Comparison of ENCODE assay signal across 9 cellular contexts in the genomic region with DNA sequence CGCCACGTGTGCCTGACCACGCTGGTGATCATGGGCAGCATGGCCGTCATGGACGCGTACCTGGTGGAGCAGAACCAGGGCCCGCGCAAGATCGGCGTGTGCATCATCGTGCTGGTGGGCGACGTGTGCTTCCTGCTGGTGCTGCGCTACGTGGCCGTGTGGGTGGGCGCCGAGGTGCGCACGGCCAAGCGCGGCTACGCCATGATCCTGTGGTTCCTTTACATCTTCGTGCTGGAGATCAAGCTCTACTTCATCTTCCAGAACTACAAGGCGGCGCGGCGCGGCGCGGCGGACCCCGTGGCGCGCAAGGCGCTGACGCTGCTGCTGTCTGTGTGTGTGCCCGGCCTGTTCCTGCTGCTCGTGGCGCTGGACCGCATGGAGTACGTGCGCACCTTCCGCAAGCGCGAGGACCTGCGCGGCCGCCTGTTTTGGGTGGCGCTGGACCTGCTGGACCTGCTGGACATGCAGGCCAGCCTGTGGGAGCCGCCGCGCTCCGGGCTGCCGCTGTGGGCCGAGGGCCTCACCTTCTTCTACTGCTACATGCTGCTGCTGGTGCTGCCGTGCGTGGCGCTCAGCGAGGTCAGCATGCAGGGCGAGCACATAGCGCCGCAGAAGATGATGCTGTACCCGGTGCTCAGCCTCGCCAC. TPM values are rescaled to one million over a fixed set of nuclear protein-coding genes. Genes with fewer than 3 reads are reported as not detected.
DNase-seq lines count a peak whose midpoint lies in the region; ATAC-seq, FAIRE-seq and TF ChIP-seq lines count a peak whose summit lies in the region.
"Had no signal": no experiment of that assay in that cellular context is flagged by ENCODE, and none has a peak within 500 bp of the region (broad histone marks: within the 10 kb centered on the region; RNA-seq: fewer than 3 reads in every experiment).

No MANE protein-coding gene starts in this region.

- peak overlapping the region; percentile 8; the same call in 1 of the 2 replicates for H3K9ac ChIP-seq in OCI-LY1 (ENCODE audit: low read length)
- H3K9ac ChIP-seq in mucosa of rectum (ENCODE audit: low read depth in 1 of 2, low read length in 2 of 2) = no peak overlapping the region
- peak overlapping the region in 1 of 2 donors; percentile 22 for H3K9ac ChIP-seq in stomach smooth muscle (ENCODE audit: low read length in 2 of 2)

- H3K4me1 Mint-ChIP-seq in activated naive CD8-positive, alpha-beta T cell (ENCODE audit: low read depth) = peaks cover 5% of the 10 kb centered on the region

- TF ChIP-seq POLR2A in adrenal gland (IDR thresholded peaks at IDR 0.05) = no peak

- H3K9me3 Mint-ChIP-seq in activated naive CD8-positive, alpha-beta T cell (ENCODE audit: low read depth) = no peaks in the 10 kb centered on the region

- WGBS in adrenal gland, 4 donors = 16 to 22% (median 19%) methylated on average over 46 to 65 of the region's 65 CpGs; no CpG with 5 or more reads in 1 of the 4 donors

- no peak overlapping the region for H2AFZ ChIP-seq in OCI-LY1 (ENCODE audit: low read length)

- H3K4me3 Mint-ChIP-seq in activated naive CD8-positive, alpha-beta T cell = peak overlapping the region; percentile 87

- no peaks in the 10 kb centered on the region for H3K36me3 ChIP-seq in OCI-LY1 (ENCODE audit: insufficient read depth, low read length)
- no peaks in the 10 kb centered on the region for H3K36me3 ChIP-seq in mucosa of rectum (ENCODE audit: control insufficient read depth in 2 of 2, insufficient read depth in 2 of 2, low read length in 2 of 2)
- H3K36me3 ChIP-seq in stomach smooth muscle (ENCODE audit: control insufficient read depth in 2 of 2, insufficient read depth in 2 of 2, low read length in 2 of 2) = no peaks in the 10 kb centered on the region
- no peaks in the 10 kb centered on the region for H3K36me3 ChIP-seq in adrenal gland (replicated peaks in 1 of 2)
- H3K36me3 ChIP-seq: neutrophil had no signal

- H3K27ac Mint-ChIP-seq in activated naive CD8-positive, alpha-beta T cell = peak overlapping the region; percentile 93

- no peaks in the 10 kb centered on the region for H3K36me3 Mint-ChIP-seq in activated naive CD8-positive, alpha-beta T cell

- peaks cover 3% of the 10 kb centered on the region; the same call in 1 of the 2 replicates for H3F3A ChIP-seq in OCI-LY1 (ENCODE audit: insufficient read depth, low read length)

- H3K4me1 ChIP-seq in OCI-LY1 (ENCODE audit: insufficient read depth, low read length, severe bottlenecking) (peaks cover 32% of the 10 kb centered on the region), mucosa of rectum (ENCODE audit: control insufficient read depth in 2 of 2, insufficient read depth in 2 of 2, low read length in 2 of 2) (peaks cover 13 to 21% of the 10 kb centered on the region in 2 donors), stomach smooth muscle (ENCODE audit: control insufficient read depth, insufficient read depth, low read length) (peaks cover 30% of the 10 kb centered on the region), adrenal gland (replicated peaks in 1 of 2) (peaks cover 15 to 32% of the 10 kb centered on the region in 2 donors)

- no peak for TF ChIP-seq CTCF in OCI-LY1 (IDR thresholded peaks at IDR 0.05; ENCODE audit: low read length)
- no peak for TF ChIP-seq CTCF in adrenal gland (IDR thresholded peaks at IDR 0.05)

- peaks cover 3% of the 10 kb centered on the region for H3K27me3 Mint-ChIP-seq in activated naive CD8-positive, alpha-beta T cell

- peak overlapping the region; percentile 95 for H3K4me2 ChIP-seq in OCI-LY1 (ENCODE audit: low read length)

- H3K27ac ChIP-seq in OCI-LY1 (ENCODE audit: low read depth, low read length, poor library complexity, severe bottlenecking) (no peak overlapping the region), mucosa of rectum (ENCODE audit: low read depth in 2 of 2, low read length in 2 of 2) (no peak overlapping the region), stomach smooth muscle (ENCODE audit: low read length) (no peak overlapping the region), adrenal gland (no peak overlapping the region)
- H3K27ac ChIP-seq: neutrophil had no signal

- ATAC-seq in HG03457 (IDR thresholded peaks at IDR 0.05; ENCODE audit: unreplicated experiment) = no peak

- H3K27me3 ChIP-seq in OCI-LY1 (ENCODE audit: insufficient read depth, low read length) (peaks cover 10% of the 10 kb centered on the region), mucosa of rectum (ENCODE audit: control insufficient read depth in 2 of 2, insufficient read depth in 2 of 2, low read length in 2 of 2) (peaks cover 3 to 31% of the 10 kb centered on the region in 2 donors), stomach smooth muscle (ENCODE audit: control insufficient read depth in 1 of 2, insufficient read depth in 2 of 2, low read length in 2 of 2) (peaks cover 0 to 11% of the 10 kb centered on the region in 2 donors), adrenal gland (peaks cover 18% of the 10 kb centered on the region)

- H3K9me2 ChIP-seq in OCI-LY1 (ENCODE audit: low read depth, low read length) = no peaks in the 10 kb centered on the region

- H3K4me3 ChIP-seq in OCI-LY1 (ENCODE audit: low read depth, low read length, poor library complexity, severe bottlenecking) = peak overlapping the region; percentile 68
- H3K4me3 ChIP-seq in mucosa of rectum (ENCODE audit: low read length in 2 of 2) = peak overlapping the region; percentile 52 to 54
- peak overlapping the region; percentile 63 to 74 for H3K4me3 ChIP-seq in stomach smooth muscle (ENCODE audit: low read length in 2 of 2)
- H3K4me3 ChIP-seq in adrenal gland = peak overlapping the region in 1 of 4 donors; percentile 66

- intact Hi-C loops in adrenal gland (cut with DNase I) = loop anchor here in 1 of 2 donors (5.0 kb wide), 1 partner anchor 157 kb away; no protein-coding TSS in a partner anchor

- FAIRE-seq in urothelium cell line (lab: Jason Lieb, UNC) = no peak

- H3K9me3 ChIP-seq in OCI-LY1 (ENCODE audit: low read length) (no peaks in the 10 kb centered on the region), mucosa of rectum (ENCODE audit: control insufficient read depth in 2 of 2, low read length in 2 of 2) (no peaks in the 10 kb centered on the region), stomach smooth muscle (ENCODE audit: control insufficient read depth in 2 of 2, low read length in 2 of 2) (no peaks in the 10 kb centered on the region), adrenal gland (replicated peaks in 1 of 3) (no peaks in the 10 kb centered on the region)
- H3K9me3 ChIP-seq: neutrophil had no signal

- no peaks in the 10 kb centered on the region for H3K79me2 ChIP-seq in OCI-LY1 (ENCODE audit: insufficient read depth, low read length)

- no peaks in the 10 kb centered on the region for H4K20me1 ChIP-seq in OCI-LY1 (ENCODE audit: insufficient read depth, low read length)

- DNase-seq in urothelium cell line (ENCODE audit: low spot score) (no peak), DMS53 (lab: John Stamatoyannopoulos, UW) (no peak), adrenal gland (no peak)

RNA-seq across cellular contexts. Expression of a gene that starts 2.6 kb away (rescaled TPM):
- total RNA-seq in adrenal gland = 10 to 100 TPM in 1 of 8 donors, 1 to 10 TPM in 7; 1.1 to 12.1 (median 1.5) TPM
- 1 to 10 TPM in 2 of 3 donors, not detected in 1; 1.9 to 2.0 TPM for polyA plus RNA-seq in adrenal gland

RNA-seq across cellular contexts. Expression of a gene that starts 37.9 kb away (rescaled TPM):
- total RNA-seq in adrenal gland = 1 to 10 TPM; 1.4 to 6.2 (median 3.4) TPM
- 10 to 100 TPM in 2 of 3 donors, under 1 TPM in 1; 0.24 to 19.1 (median 12.7) TPM for polyA plus RNA-seq in adrenal gland

RNA-seq across cellular contexts. Expression of a gene that starts 42.3 kb away (rescaled TPM):
- 10 to 100 TPM in 3 of 8 donors, 1 to 10 TPM in 5; 1.9 to 20.0 (median 9.3) TPM for total RNA-seq in adrenal gland
- 100 to 1,000 TPM in 1 of 3 donors, 10 to 100 TPM in 1, 1 to 10 TPM in 1; 5.9 to 157 (median 80.3) TPM for polyA plus RNA-seq in adrenal gland

RNA-seq across cellular contexts. Expression of a gene that starts 54.4 kb away (rescaled TPM):
- total RNA-seq in adrenal gland = 10 to 100 TPM; 36.4 to 90.6 (median 56.4) TPM
- 100 to 1,000 TPM in 2 of 3 donors, 1 to 10 TPM in 1; 5.9 to 193 (median 141) TPM for polyA plus RNA-seq in adrenal gland
